In the genomic region with DNA sequence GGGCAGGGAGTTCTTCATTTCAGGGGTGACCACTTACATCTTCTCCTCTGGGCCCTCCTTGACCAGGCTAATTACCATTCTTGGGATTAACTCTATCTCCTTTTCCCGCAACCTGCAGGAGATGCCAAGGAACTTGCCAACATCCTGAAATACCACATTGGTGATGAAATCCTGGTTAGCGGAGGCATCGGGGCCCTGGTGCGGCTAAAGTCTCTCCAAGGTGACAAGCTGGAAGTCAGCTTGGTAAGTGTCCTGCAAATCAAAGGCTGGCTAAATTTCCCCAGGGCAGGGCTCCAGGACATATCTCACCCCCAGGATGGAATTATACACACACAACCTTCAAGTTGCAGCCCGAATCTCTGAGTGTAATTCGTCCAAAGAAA, we compare ENCODE assay signal across 15 cellular contexts. TPM values are rescaled to one million over a fixed set of nuclear protein-coding genes. Genes with fewer than 3 reads are reported as not detected.
DNase-seq lines count a peak whose midpoint lies in the region; TF ChIP-seq lines count a peak whose summit lies in the region.
"Had no signal": no experiment of that assay in that cellular context is flagged by ENCODE, and none has a peak within 500 bp of the region (broad histone marks: within the 10 kb centered on the region; RNA-seq: fewer than 3 reads in every experiment).

No MANE protein-coding gene starts in this region.

- peaks cover 19 to 26% of the 10 kb centered on the region in 2 donors for H3K36me3 ChIP-seq in muscle layer of duodenum (ENCODE audit: control insufficient read depth in 1 of 2, insufficient read depth in 2 of 2, low read length in 2 of 2)
- H3K36me3 ChIP-seq in tibial nerve, result peaks cover 0 to 53% (median 0%) of the 10 kb centered on the region in 3 donors
- no peaks in the 10 kb centered on the region for H3K36me3 ChIP-seq in prostate gland

- intact Hi-C loops in prostate gland (cut with DNase I), result loop anchor here (2.0 kb wide), 1 partner anchor 114 kb away; no protein-coding TSS in a partner anchor

- DNase-seq in DMS53 (lab: John Stamatoyannopoulos, UW) (peak; percentile 36), DMS53 treated with DMSO at 0.1 percent for 48 hours (lab: John Stamatoyannopoulos, UW; ENCODE audit: unreplicated experiment) (no peak), coronary artery (ENCODE audit: low spot score) (no peak), tibial nerve (ENCODE audit: low spot score in 2 of 2) (no peak), prostate gland (ENCODE audit: low spot score) (no peak), activated gamma-delta T cell treated with Interleukin-2 at 50 U/mL for 16 hours (no peak), HK-2 (ENCODE audit: unreplicated experiment) (no peak)
- DNase-seq: activated T-cell treated with anti-CD3 and anti-CD28 coated beads, Interleukin-2, amount 50 U/mL, for 24 hours; NCI-H748 treated with DMSO at 0.1 percent for 48 hours; retina; RPMI8226 had no signal

- H3K9me3 ChIP-seq in muscle layer of duodenum (ENCODE audit: control insufficient read depth in 1 of 2, low read length in 2 of 2) (no peaks in the 10 kb centered on the region), tibial nerve (no peaks in the 10 kb centered on the region), prostate gland (no peaks in the 10 kb centered on the region)

- 75 to 80% methylated on average over 6 of the region's 6 CpGs for WGBS in tibial nerve, 2 donors
- WGBS in prostate gland, result 82% methylated on average over 6 of the region's 6 CpGs

- H3K27me3 ChIP-seq in muscle layer of duodenum (ENCODE audit: low read depth, low read length), result no peaks in the 10 kb centered on the region
- H3K27me3 ChIP-seq in tibial nerve, result no peaks in the 10 kb centered on the region
- H3K27me3 ChIP-seq in prostate gland (replicated peaks; ENCODE audit: insufficient read depth), result no peaks in the 10 kb centered on the region

- TF ChIP-seq POLR2A in tibial nerve (IDR thresholded peaks at IDR 0.05), result no peak
- TF ChIP-seq POLR2A in prostate gland (IDR thresholded peaks at IDR 0.05), result no peak

- no peak for TF ChIP-seq EP300 in tibial nerve (IDR thresholded peaks at IDR 0.05)

- no peak for TF ChIP-seq CTCF in coronary artery (IDR thresholded peaks at IDR 0.05)
- TF ChIP-seq CTCF in tibial nerve (IDR thresholded peaks at IDR 0.05), result no peak
- no peak for TF ChIP-seq CTCF in prostate gland (IDR thresholded peaks at IDR 0.05)

- peaks cover 3 to 37% of the 10 kb centered on the region in 2 donors for H3K4me1 ChIP-seq in muscle layer of duodenum (ENCODE audit: control insufficient read depth in 1 of 2, insufficient read depth in 2 of 2, low read length in 2 of 2)
- H3K4me1 ChIP-seq in tibial nerve, result peaks cover 0 to 42% (median 12%) of the 10 kb centered on the region in 4 donors
- H3K4me1 ChIP-seq in prostate gland (replicated peaks), result no peaks in the 10 kb centered on the region

- H3K4me3 ChIP-seq in coronary artery (no peak overlapping the region), muscle layer of duodenum (ENCODE audit: low read depth in 1 of 2, low read length in 2 of 2) (no peak overlapping the region), tibial nerve (no peak overlapping the region), prostate gland (no peak overlapping the region)

- H3K27ac ChIP-seq in coronary artery (peak overlapping the region; percentile 82 to 84), muscle layer of duodenum (ENCODE audit: low read length) (peak overlapping the region; percentile 76), tibial nerve (peak overlapping the region in 3 of 4 donors; percentile 48 to 62 (median 61)), prostate gland (peak overlapping the region in 1 of 2 donors; percentile 50)
- H3K27ac ChIP-seq: 22Rv1, epithelial cell of prostate had no signal

RNA-seq across cellular contexts. Expression of a gene that starts 30.2 kb away (rescaled TPM):
- total RNA-seq in tibial nerve (100 to 1,000 TPM; 158 to 291 (median 212) TPM), prostate gland (10 to 100 TPM; 17.9 to 41.7 TPM)
- total RNA-seq: natural killer cell treated with Interleukin-12 subunit alpha and Interleukin-12 subunit beta and Interleukin-15 and Interleukin-18, amount 100 ng/mL, for 72 hours had no signal
